1 cellular context compared by ENCODE assay signal in genomic region chr17:35051579-35052239, GRCh38.
TF ChIP-seq lines count a peak whose summit lies in the region.

No MANE protein-coding gene starts in this region.

TF ChIP-seq in GM12878, 131 proteins besides CTCF, POLR2A, EP300 and RAD21 (continued from another document and continues in another):
- TF ChIP-seq USF1 (IDR thresholded peaks at IDR 0.05; ENCODE audit: borderline replicate concordance, extremely low read length, insufficient read depth, low read depth, low read length) = no peak
- TF ChIP-seq MXI1 (IDR thresholded peaks at IDR 0.05; ENCODE audit: low read depth, low read length) = no peak
- 0 out of 2 replicates have a peak, but pooled peaks have one; percentile 11 for TF ChIP-seq ATF2 (IDR thresholded peaks at IDR 0.05; ENCODE audit: low read length)
- TF ChIP-seq TCF12 (IDR thresholded peaks at IDR 0.05; ENCODE audit: low read depth, low read length) = no peak
- no peak for TF ChIP-seq MYC (IDR thresholded peaks at IDR 0.05; ENCODE audit: insufficient read depth, insufficient read length, insufficient replicate concordance, low read length, severe bottlenecking)
- no peak for TF ChIP-seq ZBTB33 (IDR thresholded peaks at IDR 0.05)
- TF ChIP-seq MEF2A (IDR thresholded peaks at IDR 0.05; ENCODE audit: insufficient read depth, low read depth, low read length) = no peak
- TF ChIP-seq WRNIP1 (IDR thresholded peaks at IDR 0.05; ENCODE audit: borderline replicate concordance, low read depth, low read length) = no peak
- TF ChIP-seq RAD51 (IDR thresholded peaks at IDR 0.05) = no peak
- TF ChIP-seq YBX1 (IDR thresholded peaks at IDR 0.05) = no peak
- TF ChIP-seq SREBF2 (IDR thresholded peaks at IDR 0.05; ENCODE audit: low read length) = no peak
- TF ChIP-seq CBX3 (IDR thresholded peaks at IDR 0.05; ENCODE audit: borderline replicate concordance, low read depth) = no peak
- no peak for TF ChIP-seq ZZZ3 (IDR thresholded peaks at IDR 0.05; ENCODE audit: control insufficient read depth, insufficient read length, low read depth)
- 0 out of 2 replicates have a peak, but pooled peaks have one; percentile 19 for TF ChIP-seq TAF1 (IDR thresholded peaks at IDR 0.05; ENCODE audit: borderline replicate concordance, low read depth, low read length)
- TF ChIP-seq IKZF2 (IDR thresholded peaks at IDR 0.05) = peak; percentile 71 to 76; a peak in 3 of 4 replicates
- no peak for TF ChIP-seq PML (IDR thresholded peaks at IDR 0.05; ENCODE audit: low read length)
- no peak for TF ChIP-seq SMC3 (IDR thresholded peaks at IDR 0.05; ENCODE audit: borderline replicate concordance, low read length)
- no peak for TF ChIP-seq CHD2 (IDR thresholded peaks at IDR 0.05; ENCODE audit: borderline replicate concordance, low read depth, low read length)
- no peak for TF ChIP-seq MAX (IDR thresholded peaks at IDR 0.05; ENCODE audit: low read depth, low read length)
- TF ChIP-seq FOXM1 (IDR thresholded peaks at IDR 0.05; ENCODE audit: low read depth, low read length) = no peak; the same call in 1 of the 2 replicates
- no peak for TF ChIP-seq HSF1 (IDR thresholded peaks at IDR 0.05; ENCODE audit: low read depth, low read length)
- TF ChIP-seq MTA3 (IDR thresholded peaks at IDR 0.05; ENCODE audit: borderline replicate concordance, low read length) = 0 out of 2 replicates have a peak, but pooled peaks have one; percentile 14
- TF ChIP-seq IRF4 (IDR thresholded peaks at IDR 0.05; ENCODE audit: low read depth, low read length) = no peak
- no peak for TF ChIP-seq IRF3 (IDR thresholded peaks at IDR 0.05)
- TF ChIP-seq TARDBP (IDR thresholded peaks at IDR 0.05; ENCODE audit: borderline replicate concordance) = no peak
- TF ChIP-seq SUPT20H (IDR thresholded peaks at IDR 0.05; ENCODE audit: borderline replicate concordance, control insufficient read depth, low read depth, low read length) = no peak
- TF ChIP-seq SP1 (IDR thresholded peaks at IDR 0.05; ENCODE audit: low read depth, low read length) = no peak
- TF ChIP-seq SPI1 (IDR thresholded peaks at IDR 0.05; ENCODE audit: borderline replicate concordance, insufficient read depth, low read depth, low read length) = no peak
- TF ChIP-seq PRDM15 (CRISPR knock-in tag; IDR thresholded peaks at IDR 0.05) = no peak
- TF ChIP-seq ZNF274 (IDR thresholded peaks at IDR 0.05; ENCODE audit: insufficient read depth, insufficient read length) = no peak
- no peak for TF ChIP-seq JUNB (IDR thresholded peaks at IDR 0.05)
- TF ChIP-seq RFX5 (IDR thresholded peaks at IDR 0.05; ENCODE audit: low read depth, low read length) = no peak
- TF ChIP-seq NR2C1 (IDR thresholded peaks at IDR 0.05) = no peak
- TF ChIP-seq EGR1 (IDR thresholded peaks at IDR 0.05; ENCODE audit: borderline replicate concordance in 1 of 2, low read depth in 2 of 2, low read length in 2 of 2) = no peak
- TF ChIP-seq HDGF (IDR thresholded peaks at IDR 0.05) = no peak
- no peak for TF ChIP-seq ATF7 (IDR thresholded peaks at IDR 0.05; ENCODE audit: low read depth)
- TF ChIP-seq NR2C2 (IDR thresholded peaks at IDR 0.05; ENCODE audit: borderline replicate concordance, control insufficient read depth, insufficient read length, low read depth) = no peak
- no peak for TF ChIP-seq SMAD1 (IDR thresholded peaks at IDR 0.05; ENCODE audit: low read depth, partially characterized antibody)
- TF ChIP-seq ZNF384 (IDR thresholded peaks at IDR 0.05; ENCODE audit: borderline replicate concordance, low read depth, low read length) = no peak
- no peak for TF ChIP-seq RBBP5 (conservative IDR thresholded peaks at IDR 0.05)
- TF ChIP-seq TBL1XR1 (IDR thresholded peaks at IDR 0.05; ENCODE audit: low read depth, low read length) = no peak
- TF ChIP-seq ZNF687 (IDR thresholded peaks at IDR 0.05) = no peak; the same call in 1 of the 2 replicates
- no peak for TF ChIP-seq BCLAF1 (IDR thresholded peaks at IDR 0.05)
- TF ChIP-seq MEF2B (IDR thresholded peaks at IDR 0.05; ENCODE audit: partially characterized antibody, poor library complexity, severe bottlenecking) = no peak
- no peak for TF ChIP-seq CHD4 (IDR thresholded peaks at IDR 0.05)
- TF ChIP-seq SMAD5 (IDR thresholded peaks at IDR 0.05; ENCODE audit: low read depth) = no peak
- no peak for TF ChIP-seq FOXK2 (IDR thresholded peaks at IDR 0.05)
- TF ChIP-seq BRCA1 (IDR thresholded peaks at IDR 0.05; ENCODE audit: low read depth, low read length) = no peak
- TF ChIP-seq PAX5 (IDR thresholded peaks at IDR 0.05; ENCODE audit: borderline replicate concordance, low read depth, low read length) = no peak
- TF ChIP-seq NBN (IDR thresholded peaks at IDR 0.05) = no peak
- TF ChIP-seq NFYA (IDR thresholded peaks at IDR 0.05; ENCODE audit: borderline replicate concordance, low read depth, low read length) = no peak
- no peak for TF ChIP-seq ESRRA (IDR thresholded peaks at IDR 0.05; ENCODE audit: low read length)
- peak; percentile 76; the same call in 1 of the 2 replicates for TF ChIP-seq NFIC (IDR thresholded peaks at IDR 0.05; ENCODE audit: low read depth, low read length)
